Comparison of ENCODE assay signal across 8 cellular contexts in the genomic region with DNA sequence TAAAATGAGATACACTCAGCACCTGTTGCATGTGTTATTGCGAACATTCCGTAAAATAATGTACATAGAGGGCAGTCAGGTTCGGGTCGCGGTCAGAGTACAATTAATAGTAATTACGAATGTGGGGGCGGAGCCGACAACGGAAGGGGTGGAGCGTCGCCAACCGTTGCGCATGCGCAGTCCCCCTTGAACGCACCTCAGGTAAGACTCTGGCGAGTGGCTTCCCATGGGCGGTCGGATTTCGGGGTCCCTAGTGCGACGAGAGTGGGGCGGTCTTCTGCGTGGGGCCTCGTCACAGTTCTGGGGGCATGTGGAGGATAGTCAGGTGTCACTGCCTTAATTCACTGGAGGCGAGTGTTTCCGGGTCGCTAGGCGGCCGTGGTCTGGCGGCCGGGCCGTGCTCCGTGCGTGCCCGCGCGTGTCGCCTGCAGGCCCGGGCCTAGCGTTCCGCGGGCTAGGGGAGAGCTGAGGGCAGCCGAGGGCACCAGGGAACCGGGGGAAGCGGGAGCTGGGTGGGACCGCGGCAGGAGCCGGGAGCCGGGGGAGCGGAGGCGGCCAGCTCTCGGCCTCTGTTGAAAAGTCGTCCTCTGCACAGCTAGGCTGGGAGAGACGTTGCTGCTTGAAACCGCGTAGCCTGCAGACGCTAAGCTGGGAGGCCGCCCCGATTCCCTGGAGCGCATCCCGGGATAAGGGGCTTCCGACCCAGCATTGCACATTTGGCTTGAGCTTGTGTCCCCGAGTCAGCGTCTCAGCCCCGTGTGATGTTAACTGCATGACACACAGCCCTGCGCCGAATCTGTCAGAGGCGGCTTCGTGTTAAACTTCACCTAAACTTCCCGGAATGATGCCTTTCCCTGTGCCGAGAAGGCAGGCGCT. TPM values are rescaled to one million over a fixed set of nuclear protein-coding genes. Genes with fewer than 3 reads are reported as not detected.
A peak's percentile ranks its signal among the peaks of the same experiment; 100 is the strongest.
DNase-seq lines count a peak whose midpoint lies in the region; ATAC-seq and TF ChIP-seq lines count a peak whose summit lies in the region.

CEBPZOS (plus strand) TSS at position 177 of the 876 bp plus-strand sequence. CDS start 3,209 bp downstream, outside the sequence.

- H3K4me3 ChIP-seq in adrenal gland, result peak within 1 kb of the TSS; percentile 1 to 76 (median 67)
- H3K4me3 ChIP-seq in rectal smooth muscle tissue (ENCODE audit: low read length), result peak within 1 kb of the TSS; percentile 64
- peak within 1 kb of the TSS; percentile 62 to 74 for H3K4me3 ChIP-seq in aorta (ENCODE audit: low read length in 2 of 2)

- ATAC-seq in HG02870 (IDR thresholded peaks at IDR 0.05; ENCODE audit: unreplicated experiment) (peak; percentile 85), left cardiac atrium (peak; percentile 92 to 93), aorta (ENCODE audit: low FRiP score) (peak; percentile 95)

- H3K9me3 ChIP-seq in adrenal gland (replicated peaks in 1 of 3) (no peaks in the 10 kb centered on the region), aorta (ENCODE audit: control insufficient read depth, low read length) (no peaks in the 10 kb centered on the region)

- in situ Hi-C loops in GM13976 (cut with MboI; ENCODE audit: low sequenced_read_pairs, unreplicated experiment), result no loop called here

- peak; percentile 54 to 87 for TF ChIP-seq POLR2A in adrenal gland (IDR thresholded peaks at IDR 0.05)

- TF ChIP-seq CTCF in GM13976 (IDR thresholded peaks at IDR 0.05; ENCODE audit: borderline replicate concordance, control extremely low read depth, extremely low read depth, insufficient read depth, missing control alignments), result no peak
- no peak for TF ChIP-seq CTCF in adrenal gland (IDR thresholded peaks at IDR 0.05)

- H3K36me3 ChIP-seq in adrenal gland (replicated peaks in 1 of 2), result peaks cover 0 to 14% of the 10 kb centered on the region in 2 donors
- no peaks in the 10 kb centered on the region for H3K36me3 ChIP-seq in rectal smooth muscle tissue (ENCODE audit: control insufficient read depth, insufficient read depth, low read length)
- H3K36me3 ChIP-seq in aorta (ENCODE audit: control insufficient read depth in 1 of 2, insufficient read depth in 2 of 2, low read length in 1 of 2), result peaks cover 0 to 1% of the 10 kb centered on the region in 2 donors

- H3K27me3 ChIP-seq in adrenal gland (no peaks in the 10 kb centered on the region), rectal smooth muscle tissue (ENCODE audit: control insufficient read depth, insufficient read depth, low read length) (no peaks in the 10 kb centered on the region), aorta (ENCODE audit: control insufficient read depth in 1 of 2, insufficient read depth in 2 of 2, low read length in 1 of 2) (no peaks in the 10 kb centered on the region)

- H3K9ac ChIP-seq in rectal smooth muscle tissue (ENCODE audit: low read length), result peak within 1 kb of the TSS; percentile 28

- 0 to 1% (median 1%) methylated on average over 18 to 72 of the region's 72 CpGs for WGBS in adrenal gland, 4 donors
- WGBS in aorta, 2 donors, result 1% methylated on average over 71 to 72 of the region's 72 CpGs

- peak within 1 kb of the TSS; percentile 65 to 98 (median 93) for H3K27ac ChIP-seq in adrenal gland
- H3K27ac ChIP-seq in rectal smooth muscle tissue (ENCODE audit: low read depth, low read length), result peak within 1 kb of the TSS; percentile 93
- H3K27ac ChIP-seq in aorta (ENCODE audit: low read depth in 1 of 2, low read length in 2 of 2), result peak within 1 kb of the TSS; percentile 68 to 83

- peak; percentile 92 for DNase-seq in GM13976 (ENCODE audit: low spot score)
- peak; percentile 70 for DNase-seq in NCI-H146 treated with DMSO at 0.1 percent for 48 hours (lab: John Stamatoyannopoulos, UW; ENCODE audit: unreplicated experiment)
- peak; percentile 81 to 92 (median 85) for DNase-seq in T-helper 1 cell
- DNase-seq in adrenal gland, result peak; percentile 76 to 93 (median 86)
- peak; percentile 86 for DNase-seq in left cardiac atrium
- peak; percentile 87 to 95 for DNase-seq in aorta

- H3K4me1 ChIP-seq in adrenal gland (replicated peaks in 1 of 2) (peaks cover 8 to 11% of the 10 kb centered on the region in 2 donors), rectal smooth muscle tissue (ENCODE audit: control insufficient read depth, insufficient read depth, low read length) (peaks cover 7% of the 10 kb centered on the region), aorta (ENCODE audit: control insufficient read depth in 1 of 2, insufficient read depth in 2 of 2, low read length in 2 of 2) (no peaks in the 10 kb centered on the region)

- intact Hi-C loops in adrenal gland (cut with DNase I) (no loop called here), left cardiac atrium (cut with DNase I) (no loop called here), aorta (cut with DNase I) (no loop called here)

RNA-seq across cellular contexts. Expression of gene CEBPZOS, which starts in this region (rescaled TPM):
- total RNA-seq in adrenal gland (10 to 100 TPM; 27.9 to 84.6 (median 54.3) TPM), left cardiac atrium (10 to 100 TPM; 41.5 to 46.9 TPM), aorta (10 to 100 TPM; 24.9 to 36.9 TPM)
- polyA plus RNA-seq in adrenal gland (100 to 1,000 TPM in 1 of 3 donors, 10 to 100 TPM in 2; 74.8 to 186 (median 90.0) TPM), aorta (100 to 1,000 TPM in 1 of 2 donors, 10 to 100 TPM in 1; 29.3 to 138 TPM)

Comparison
In these comparisons a context has a peak if more than half of its experiments do, and no peak if none do; other contexts are left out.
1. Peak in every context shown above with its lines: DNase-seq, ATAC-seq, H3K4me3 ChIP-seq and H3K27ac ChIP-seq.